ENCODE assay signal across 8 cellular contexts in the genomic region with DNA sequence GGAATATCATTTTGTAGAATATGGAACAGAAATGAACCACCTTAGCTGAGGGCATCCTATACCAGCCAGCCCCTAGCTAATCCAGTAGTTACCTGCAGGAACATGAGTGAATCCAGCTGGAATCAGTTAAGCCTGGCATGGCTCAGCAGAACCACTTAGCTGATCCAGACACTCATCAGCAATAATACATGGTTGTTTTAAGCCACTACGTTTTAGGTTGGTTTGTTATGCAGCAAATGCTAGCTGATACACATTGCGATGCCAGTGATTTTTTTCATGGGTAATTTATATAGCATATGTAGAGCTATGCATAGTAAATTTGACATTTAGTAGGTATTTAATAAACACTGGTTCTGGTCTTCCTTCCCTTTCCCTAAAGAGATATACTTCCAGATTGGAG.
"Had no signal": no experiment of that assay in that cellular context is flagged by ENCODE, and none has a peak within 500 bp of the region (broad histone marks: within the 10 kb centered on the region; RNA-seq: fewer than 3 reads in every experiment).

No MANE protein-coding gene starts in this region.

- ATAC-seq: GM12878 had no signal

- DNase-seq: GDM1, GF-D8 had no signal

- FAIRE-seq: G401.6, GM12878, GM12891, GM12892, GM18507, GM19239 had no signal

- H3K4me3 ChIP-seq: GM12878 had no signal
